ENCODE assay signal across 16 cellular contexts in the genomic region with DNA sequence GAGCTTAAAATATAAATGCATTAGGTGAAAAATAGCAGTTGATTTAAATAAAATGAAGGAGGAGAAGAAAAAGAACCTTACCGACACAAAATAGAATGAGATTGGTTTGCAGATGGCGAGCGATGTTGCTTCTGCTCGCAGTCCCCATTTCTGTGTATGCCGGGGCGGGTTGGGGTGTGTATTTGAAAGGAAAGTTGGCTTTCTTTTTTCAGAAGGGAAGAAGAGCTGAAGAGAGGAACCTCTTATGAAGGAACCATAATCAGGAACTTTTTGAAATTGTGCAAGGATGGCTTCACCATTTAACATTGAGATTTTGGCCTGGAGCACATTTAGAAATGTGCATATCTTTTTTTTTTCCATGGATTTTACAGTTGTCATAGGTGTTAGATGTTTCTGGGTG. TPM values are rescaled to one million over a fixed set of nuclear protein-coding genes. Genes with fewer than 3 reads are reported as not detected.
A peak's percentile ranks its signal among the peaks of the same experiment; 100 is the strongest.
DNase-seq lines count a peak whose midpoint lies in the region; TF ChIP-seq lines count a peak whose summit lies in the region.
"Had no signal": no experiment of that assay in that cellular context is flagged by ENCODE, and none has a peak within 500 bp of the region (broad histone marks: within the 10 kb centered on the region; RNA-seq: fewer than 3 reads in every experiment).

A gene with protein sequence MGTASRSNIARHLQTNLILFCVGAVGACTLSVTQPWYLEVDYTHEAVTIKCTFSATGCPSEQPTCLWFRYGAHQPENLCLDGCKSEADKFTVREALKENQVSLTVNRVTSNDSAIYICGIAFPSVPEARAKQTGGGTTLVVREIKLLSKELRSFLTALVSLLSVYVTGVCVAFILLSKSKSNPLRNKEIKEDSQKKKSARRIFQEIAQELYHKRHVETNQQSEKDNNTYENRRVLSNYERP (minus strand): TSS at position 158 of the 400 bp plus-strand sequence. CDS start 10 bp downstream, at position 148.

- POLR2A ChIA-PET in CD4-positive, alpha-beta memory T cell (lab: Charles Lee; ENCODE audit: partially characterized antibody) = no interaction called here

- no peak for TF ChIP-seq EP300 in ovary (IDR thresholded peaks at IDR 0.05)

- no peaks in the 10 kb centered on the region for H3K9me3 ChIP-seq in CD4-positive, alpha-beta memory T cell (ENCODE audit: control insufficient read depth in 1 of 2, low read length in 2 of 2)
- H3K9me3 ChIP-seq in left ventricle myocardium inferior (replicated peaks) (no peaks in the 10 kb centered on the region), spleen (no peaks in the 10 kb centered on the region), ovary (no peaks in the 10 kb centered on the region)
- H3K9me3 ChIP-seq: body of pancreas had no signal

- in situ Hi-C loops in ACHN (cut with HindIII; ENCODE audit: low pct_ligation_motif_present, low pct_unique_long_range_greater_than_20kb, low sequenced_read_pairs) = no loop called here

- no peak for TF ChIP-seq POLR2A in spleen (IDR thresholded peaks at IDR 0.05)
- TF ChIP-seq POLR2A in ovary (IDR thresholded peaks at IDR 0.05) = no peak

- WGBS in spleen, 5 donors = 60 to 93% (median 81%) methylated on average over 6 of the region's 6 CpGs
- WGBS in ovary, 3 donors = 94 to 96% (median 94%) methylated on average over 6 of the region's 6 CpGs

- no peaks in the 10 kb centered on the region for H3K27me3 Mint-ChIP-seq in CD4-positive, alpha-beta memory T cell
- H3K27me3 Mint-ChIP-seq: progenitor cell of endocrine pancreas had no signal

- DNase-seq in CD4-positive, alpha-beta memory T cell = no peak
- DNase-seq in NOMO-1 treated with DMSO at 0.1 percent for 48 hours (lab: John Stamatoyannopoulos, UW; ENCODE audit: unreplicated experiment) (peak; percentile 64), left ventricle myocardium inferior (no peak), spleen (peak; percentile 79), DMS153 (lab: John Stamatoyannopoulos, UW) (no peak), ovary (no peak), ACHN (no peak)
- DNase-seq: activated CD4-positive, CD25-positive, alpha-beta regulatory T cell; body of pancreas; effector CD8-positive, alpha-beta T cell; hippocampal formation; NCI-H2029; NCI-H524 treated with DMSO at 0.1 percent for 48 hours; stimulated activated CD4-positive, alpha-beta T cell treated with anti-CD3 and anti-CD28 coated beads, Interleukin-15, amount 100 ng/mL, for 24 hours had no signal

- TF ChIP-seq CTCF in left ventricle myocardium inferior (IDR thresholded peaks at IDR 0.05; ENCODE audit: borderline replicate concordance) (no peak), spleen (IDR thresholded peaks at IDR 0.05 in 8 of 11, conservative IDR thresholded peaks at IDR 0.05 in 3 of 11) (no peak), ovary (IDR thresholded peaks at IDR 0.05) (no peak)

- H3K4me1 ChIP-seq in CD4-positive, alpha-beta memory T cell (ENCODE audit: insufficient read depth, low read length) = peaks cover 34% of the 10 kb centered on the region
- H3K4me1 ChIP-seq in left ventricle myocardium inferior (peaks cover 16% of the 10 kb centered on the region), spleen (peaks cover 20 to 99% (median 86%) of the 10 kb centered on the region in 6 donors), ovary (ENCODE audit: insufficient read depth) (peaks cover 5% of the 10 kb centered on the region)

- peaks cover 16% of the 10 kb centered on the region for H3K36me3 ChIP-seq in CD4-positive, alpha-beta memory T cell (ENCODE audit: insufficient read depth, low read length)
- peaks cover 10% of the 10 kb centered on the region for H3K36me3 ChIP-seq in left ventricle myocardium inferior
- peaks cover 0 to 49% (median 6%) of the 10 kb centered on the region in 6 donors for H3K36me3 ChIP-seq in spleen
- H3K36me3 ChIP-seq in ovary = no peaks in the 10 kb centered on the region

- peaks cover 27 to 50% (median 40%) of the 10 kb centered on the region in 4 donors for H3K4me1 Mint-ChIP-seq in CD4-positive, alpha-beta memory T cell

- peaks cover 8 to 27% of the 10 kb centered on the region in 2 donors for H3K36me3 Mint-ChIP-seq in CD4-positive, alpha-beta memory T cell

- H3K27ac Mint-ChIP-seq in CD4-positive, alpha-beta memory T cell = peak within 1 kb of the TSS in 4 of 7 donors; percentile 32 to 91 (median 64)
- H3K27ac Mint-ChIP-seq: progenitor cell of endocrine pancreas had no signal

- intact Hi-C loops in CD4-positive, alpha-beta memory T cell (cut with micrococcal nuclease) = loop anchor here (10.0 kb wide), 1 partner anchor 152 kb away; no protein-coding TSS in a partner anchor
- intact Hi-C loops in left ventricle myocardium inferior (cut with micrococcal nuclease) (no loop called here), spleen (cut with DNase I; ENCODE audit: low total_unique reads) (no loop called here), ovary (cut with DNase I) (loop anchor here in 2 of 4 donors (10.0 kb wide), 2 partner anchors 48 to 52 kb away; no protein-coding TSS in a partner anchor)

- CTCF ChIA-PET in CD4-positive, alpha-beta memory T cell (lab: Charles Lee; ENCODE audit: partially characterized antibody) = interaction anchor here (0.8 to 1.2 kb wide), 2 partner anchors 56 to 68 kb away, joined by 3 to 5 read pairs; no protein-coding TSS in a partner anchor

- no peak within 1 kb of the TSS for H3K4me3 Mint-ChIP-seq in CD4-positive, alpha-beta memory T cell

- H3K27ac ChIP-seq in CD4-positive, alpha-beta memory T cell (ENCODE audit: low read depth, low read length) = no peak within 1 kb of the TSS
- no peak within 1 kb of the TSS for H3K27ac ChIP-seq in left ventricle myocardium inferior (replicated peaks)
- peak within 1 kb of the TSS; percentile 15 to 89 (median 83) for H3K27ac ChIP-seq in spleen
- H3K27ac ChIP-seq in ovary = no peak within 1 kb of the TSS
- H3K27ac ChIP-seq: C4-2B had no signal

- H3K27me3 ChIP-seq in CD4-positive, alpha-beta memory T cell (ENCODE audit: insufficient read depth, low read length) = no peaks in the 10 kb centered on the region
- H3K27me3 ChIP-seq in left ventricle myocardium inferior (ENCODE audit: low read depth) (no peaks in the 10 kb centered on the region), spleen (replicated peaks in 1 of 7) (no peaks in the 10 kb centered on the region), ovary (no peaks in the 10 kb centered on the region)
- H3K27me3 ChIP-seq: body of pancreas had no signal

- no peak within 1 kb of the TSS for H3K4me3 ChIP-seq in CD4-positive, alpha-beta memory T cell (ENCODE audit: low read length in 2 of 2)
- H3K4me3 ChIP-seq in left ventricle myocardium inferior = peak within 1 kb of the TSS; percentile 24
- peak within 1 kb of the TSS; percentile 0 to 62 (median 35) for H3K4me3 ChIP-seq in spleen
- no peak within 1 kb of the TSS for H3K4me3 ChIP-seq in ovary
- H3K4me3 ChIP-seq: body of pancreas had no signal

- no peaks in the 10 kb centered on the region for H3K9me3 Mint-ChIP-seq in CD4-positive, alpha-beta memory T cell

RNA-seq across cellular contexts. Expression of the gene that starts here (rescaled TPM):
- 1 to 10 TPM; 3.9 to 5.1 TPM for total RNA-seq in CD4-positive, alpha-beta memory T cell
- under 1 TPM; 0.13 to 0.31 TPM for polyA plus RNA-seq in CD4-positive, alpha-beta memory T cell
- total RNA-seq in left ventricle myocardium inferior = 3.6 TPM
- 100 to 1,000 TPM in 2 of 7 donors, 10 to 100 TPM in 5; 39.6 to 134 (median 87.7) TPM for total RNA-seq in spleen
- polyA plus RNA-seq in spleen = 10 to 100 TPM; 15.5 to 53.2 (median 18.1) TPM
- total RNA-seq in ovary = 1 to 10 TPM in 3 of 7 donors, under 1 TPM in 4; 0.48 to 4.6 (median 0.92) TPM
- polyA plus RNA-seq in ovary = 10 to 100 TPM in 1 of 2 donors, 1 to 10 TPM in 1; 1.3 to 15.4 TPM
- total RNA-seq: progenitor cell of endocrine pancreas had no signal

Comparison
In these comparisons a context has a peak if more than half of its experiments do, and no peak if none do; other contexts are left out.
1. DNase-seq: peak in NOMO-1 treated with DMSO at 0.1 percent for 48 hours (single experiment) and spleen (single experiment); none in CD4-positive, alpha-beta memory T cell (0 of 5), left ventricle myocardium inferior (single experiment), DMS153 (single experiment), ovary (0 of 5) and ACHN (single experiment).
2. H3K27ac ChIP-seq: peak in spleen (8 of 8); none in CD4-positive, alpha-beta memory T cell (single experiment), left ventricle myocardium inferior (single experiment) and ovary (0 of 2).
3. H3K4me3 ChIP-seq: peak in left ventricle myocardium inferior (single experiment) and spleen (8 of 8); none in CD4-positive, alpha-beta memory T cell (0 of 2) and ovary (single experiment).